Comparison of ENCODE assay signal across 35 cellular contexts in genomic region chr19:34150558-34150957, GRCh38.
"Had no signal": no experiment of that assay in that cellular context is flagged by ENCODE, and none has a peak within 500 bp of the region (broad histone marks: within the 10 kb centered on the region; RNA-seq: fewer than 3 reads in every experiment).

No MANE protein-coding gene starts in this region.

- H3K36me3 Mint-ChIP-seq: activated CD4-positive, alpha-beta memory T cell treated with anti-CD3 and anti-CD28 coated beads for 36 hours; activated naive CD4-positive, alpha-beta T cell treated with anti-CD3 and anti-CD28 coated beads, Interleukin-2, amount 50 U/mL, for 72 hours; activated naive CD8-positive, alpha-beta T cell treated with anti-CD3 and anti-CD28 coated beads for 36 hours had no signal

- H3K27ac ChIP-seq: adrenal gland, body of pancreas, brain microvascular endothelial cell, breast epithelium, VCaP had no signal

- FAIRE-seq: astrocyte, TTC549 had no signal

- H3K4me1 ChIP-seq: adrenal gland, body of pancreas, breast epithelium had no signal

- H3K4me3 Mint-ChIP-seq: activated B cell treated with CpG ODN at 0.5 μM for 24 hours; activated CD4-positive, alpha-beta memory T cell treated with anti-CD3 and anti-CD28 coated beads for 36 hours; activated CD4-positive, alpha-beta T cell treated with anti-CD3 and anti-CD28 coated beads, Interleukin-2, amount 10 ng/mL, durations not matched to agents 24 days and 14 days; activated CD8-positive, alpha-beta T cell treated with anti-CD3 and anti-CD28 coated beads for 36 hours; activated naive CD4-positive, alpha-beta T cell treated with anti-CD3 and anti-CD28 coated beads for 36 hours; activated naive CD8-positive, alpha-beta T cell treated with anti-CD3 and anti-CD28 coated beads for 36 hours; activated T-cell treated with anti-CD3 and anti-CD28 coated beads, Interleukin-2, amount 50 U/mL, for 4 hours; activated T-cell treated with anti-CD3 and anti-CD28 coated beads, Interleukin-2, amount 50 U/mL, for 72 hours; activated T-helper 1 cell treated with anti-CD3 and anti-CD28 coated beads, Interleukin-12 subunit alpha, Interleukin-12 subunit beta, Interleukin-2, Interleukin-4 antibody, amounts not matched to agents 30 ng/mL and 10 ng/mL and 1 ng/mL, durations not matched to agents 14 hours and 24 hours and 36 hours; activated T-helper 17 cell treated with anti-CD3 and anti-CD28 coated beads, Interleukin-2, amount 50 U/mL, for 72 hours; T-helper 2 cell treated with Interferon-gamma antibody and Interleukin-4, amounts not matched to agents 5 μg/mL and 100 μg/mL, for 36 hours had no signal

- H3K27me3 ChIP-seq: adrenal gland, body of pancreas, brain microvascular endothelial cell, breast epithelium had no signal

- H3K4me3 ChIP-seq: adrenal gland, body of pancreas, breast epithelium had no signal

- DNase-seq: activated B cell treated with CpG ODN at 0.5 μM for 24 hours; activated CD4-positive, alpha-beta memory T cell treated with anti-CD3 and anti-CD28 coated beads for 36 hours; activated CD4-positive, alpha-beta T cell treated with anti-CD3 and anti-CD28 coated beads for 4 hours; activated CD4-positive, alpha-beta T cell treated with anti-CD3 and anti-CD28 coated beads, Interleukin-2, amount 10 ng/mL, durations not matched to agents 24 days and 14 days; activated CD4-positive, alpha-beta T cell treated with anti-CD3 and anti-CD28 coated beads, Interleukin-2, amount 50 U/mL, for 1 hour; activated CD4-positive, alpha-beta T cell treated with anti-CD3 and anti-CD28 coated beads, Interleukin-2, amount 50 U/mL, for 4 hours; activated CD4-positive, CD25-positive, alpha-beta regulatory T cell treated with anti-CD3 and anti-CD28 coated beads, Interleukin-2, amount 50 U/mL, for 72 hours; activated CD8-positive, alpha-beta memory T cell treated with anti-CD3 and anti-CD28 coated beads, Interleukin-2, amount 50 U/mL, for 4 hours; activated CD8-positive, alpha-beta T cell treated with anti-CD3 and anti-CD28 coated beads for 36 hours; activated effector memory CD4-positive, alpha-beta T cell treated with anti-CD3 and anti-CD28 coated beads, Interleukin-2, amount 50 U/mL, for 16 hours; activated gamma-delta T cell treated with Interleukin-2 at 50 U/mL for 16 hours; activated naive CD4-positive, alpha-beta T cell; activated naive CD4-positive, alpha-beta T cell treated with anti-CD3 and anti-CD28 coated beads for 36 hours; activated naive CD4-positive, alpha-beta T cell treated with anti-CD3 and anti-CD28 coated beads, Interleukin-2, amount 50 U/mL, for 16 hours; activated naive CD8-positive, alpha-beta T cell treated with anti-CD3 and anti-CD28 coated beads for 36 hours; activated T-cell treated with anti-CD3 and anti-CD28 coated beads for 4 hours; activated T-cell treated with anti-CD3 and anti-CD28 coated beads, Interleukin-2, amount 50 U/mL, for 1 hour; activated T-cell treated with anti-CD3 and anti-CD28 coated beads, Interleukin-2, amount 50 U/mL, for 4 hours; activated T-cell treated with anti-CD3 and anti-CD28 coated beads, Interleukin-2, amount 50 U/mL, for 72 hours; adrenal gland; amniotic stem cell; aorta; body of pancreas; brain microvascular endothelial cell; central memory CD4-positive, alpha-beta T cell; T-helper 2 cell; T-helper 9 cell had no signal

- H3K27me3 Mint-ChIP-seq: activated B cell treated with CpG ODN at 0.5 μM for 24 hours; activated CD4-positive, alpha-beta memory T cell treated with anti-CD3 and anti-CD28 coated beads for 36 hours; activated naive CD8-positive, alpha-beta T cell treated with anti-CD3 and anti-CD28 coated beads for 36 hours had no signal

- H3K36me3 ChIP-seq: adrenal gland, brain microvascular endothelial cell, breast epithelium had no signal

- ATAC-seq: activated CD8-positive, alpha-beta T cell treated with anti-CD3 and anti-CD28 coated beads for 36 hours; activated naive CD4-positive, alpha-beta T cell treated with anti-CD3 and anti-CD28 coated beads, Interleukin-2, amount 50 U/mL, for 72 hours; activated T-cell treated with anti-CD3 and anti-CD28 coated beads, Interleukin-2, amount 50 U/mL, for 4 hours; activated T-cell treated with anti-CD3 and anti-CD28 coated beads, Interleukin-2, amount 50 U/mL, for 72 hours; activated T-helper 17 cell treated with anti-CD3 and anti-CD28 coated beads, Interleukin-2, amount 50 U/mL, for 72 hours; body of pancreas had no signal

- H3K4me1 Mint-ChIP-seq: activated naive CD8-positive, alpha-beta T cell treated with anti-CD3 and anti-CD28 coated beads for 36 hours had no signal

- H3K9me3 ChIP-seq: adrenal gland, body of pancreas, breast epithelium had no signal

- H3K27ac Mint-ChIP-seq: activated B cell treated with CpG ODN at 0.5 μM for 24 hours; activated CD4-positive, alpha-beta memory T cell treated with anti-CD3 and anti-CD28 coated beads for 36 hours; activated CD4-positive, alpha-beta T cell treated with anti-CD3 and anti-CD28 coated beads, Interleukin-2, amount 10 ng/mL, durations not matched to agents 24 days and 14 days; activated CD8-positive, alpha-beta T cell treated with anti-CD3 and anti-CD28 coated beads for 36 hours; activated naive CD4-positive, alpha-beta T cell treated with anti-CD3 and anti-CD28 coated beads for 36 hours; activated naive CD4-positive, alpha-beta T cell treated with anti-CD3 and anti-CD28 coated beads, Interleukin-2, amount 50 U/mL, for 72 hours; activated naive CD8-positive, alpha-beta T cell treated with anti-CD3 and anti-CD28 coated beads for 36 hours; activated T-cell treated with anti-CD3 and anti-CD28 coated beads, Interleukin-2, amount 50 U/mL, for 72 hours; activated T-helper 1 cell treated with anti-CD3 and anti-CD28 coated beads, Interleukin-12 subunit alpha, Interleukin-12 subunit beta, Interleukin-2, Interleukin-4 antibody, amounts not matched to agents 30 ng/mL and 10 ng/mL and 1 ng/mL, durations not matched to agents 14 hours and 24 hours and 36 hours; activated T-helper 17 cell treated with anti-CD3 and anti-CD28 coated beads, Interleukin-2, amount 50 U/mL, for 72 hours; T-helper 2 cell treated with Interferon-gamma antibody and Interleukin-4, amounts not matched to agents 5 μg/mL and 100 μg/mL, for 36 hours had no signal
